1 cellular context compared by ENCODE assay signal in the genomic region with DNA sequence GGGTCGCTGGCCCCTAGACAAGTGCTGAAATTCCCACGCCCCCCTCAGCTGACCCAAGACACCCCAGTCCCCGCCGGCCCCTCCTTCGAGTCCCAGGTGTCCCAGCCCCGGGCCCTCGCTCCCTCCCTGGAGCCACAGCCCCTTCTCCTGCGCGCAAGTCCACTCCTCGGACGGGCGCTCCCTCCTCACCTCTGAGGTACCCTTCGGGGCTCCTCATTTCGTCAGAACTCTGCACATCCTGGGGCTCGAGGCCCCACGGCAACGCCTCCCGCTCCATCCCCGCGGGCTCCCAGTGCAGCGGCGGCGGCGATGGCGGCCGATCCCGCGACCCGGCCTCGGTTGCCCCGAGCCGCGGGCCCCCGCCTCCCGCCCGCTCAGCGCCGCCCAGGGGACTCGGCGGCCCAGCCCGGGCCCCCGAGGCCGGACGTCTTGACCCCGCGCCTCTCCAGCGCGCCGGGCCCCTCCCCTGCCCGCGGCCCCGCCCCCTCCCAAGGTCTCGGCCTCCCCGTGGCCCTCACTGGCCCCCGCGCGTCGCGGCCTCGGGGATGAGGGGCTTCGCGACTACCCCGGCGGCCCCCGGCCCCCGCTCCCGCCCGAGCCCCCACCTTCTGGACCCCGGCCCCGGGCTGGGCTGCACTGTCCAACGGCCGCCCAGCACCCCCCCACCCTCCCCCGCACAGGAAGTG.
A peak's percentile ranks its signal among the peaks of the same experiment; 100 is the strongest.
TF ChIP-seq lines count a peak whose summit lies in the region.

A gene (minus strand): TSS at position 430 of the 686 bp plus-strand sequence. CDS start 153 bp downstream, at position 277.

TF ChIP-seq in K562, 482 proteins besides CTCF, POLR2A, EP300 and RAD21 (continued from another document and continues in another):
- TF ChIP-seq, protein P1, sequence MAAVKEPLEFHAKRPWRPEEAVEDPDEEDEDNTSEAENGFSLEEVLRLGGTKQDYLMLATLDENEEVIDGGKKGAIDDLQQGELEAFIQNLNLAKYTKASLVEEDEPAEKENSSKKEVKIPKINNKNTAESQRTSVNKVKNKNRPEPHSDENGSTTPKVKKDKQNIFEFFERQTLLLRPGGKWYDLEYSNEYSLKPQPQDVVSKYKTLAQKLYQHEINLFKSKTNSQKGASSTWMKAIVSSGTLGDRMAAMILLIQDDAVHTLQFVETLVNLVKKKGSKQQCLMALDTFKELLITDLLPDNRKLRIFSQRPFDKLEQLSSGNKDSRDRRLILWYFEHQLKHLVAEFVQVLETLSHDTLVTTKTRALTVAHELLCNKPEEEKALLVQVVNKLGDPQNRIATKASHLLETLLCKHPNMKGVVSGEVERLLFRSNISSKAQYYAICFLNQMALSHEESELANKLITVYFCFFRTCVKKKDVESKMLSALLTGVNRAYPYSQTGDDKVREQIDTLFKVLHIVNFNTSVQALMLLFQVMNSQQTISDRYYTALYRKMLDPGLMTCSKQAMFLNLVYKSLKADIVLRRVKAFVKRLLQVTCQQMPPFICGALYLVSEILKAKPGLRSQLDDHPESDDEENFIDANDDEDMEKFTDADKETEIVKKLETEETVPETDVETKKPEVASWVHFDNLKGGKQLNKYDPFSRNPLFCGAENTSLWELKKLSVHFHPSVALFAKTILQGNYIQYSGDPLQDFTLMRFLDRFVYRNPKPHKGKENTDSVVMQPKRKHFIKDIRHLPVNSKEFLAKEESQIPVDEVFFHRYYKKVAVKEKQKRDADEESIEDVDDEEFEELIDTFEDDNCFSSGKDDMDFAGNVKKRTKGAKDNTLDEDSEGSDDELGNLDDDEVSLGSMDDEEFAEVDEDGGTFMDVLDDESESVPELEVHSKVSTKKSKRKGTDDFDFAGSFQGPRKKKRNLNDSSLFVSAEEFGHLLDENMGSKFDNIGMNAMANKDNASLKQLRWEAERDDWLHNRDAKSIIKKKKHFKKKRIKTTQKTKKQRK (IDR thresholded peaks at IDR 0.05; ENCODE audit: borderline replicate concordance, low read depth, low read length): no peak
- TF ChIP-seq ZNF436 (CRISPR knock-in tag; IDR thresholded peaks at IDR 0.05) (no peak), DDX20 (tag; IDR thresholded peaks at IDR 0.05; ENCODE audit: low read depth) (no peak), TEAD1 (CRISPR knock-in tag; IDR thresholded peaks at IDR 0.05) (no peak), ZFP36 (IDR thresholded peaks at IDR 0.05; ENCODE audit: low read depth, low read length, partially characterized antibody) (peak; percentile 37), POU5F1 (IDR thresholded peaks at IDR 0.05; ENCODE audit: borderline replicate concordance, low read depth, low read length, partially characterized antibody) (no peak), ZBTB17 (CRISPR knock-in tag; IDR thresholded peaks at IDR 0.05) (0 out of 2 replicates have a peak, but pooled peaks have one; percentile 16), RBFOX2 (IDR thresholded peaks at IDR 0.05; ENCODE audit: low read depth, low read length) (no peak), ADNP (tag; IDR thresholded peaks at IDR 0.05) (no peak), ZSCAN32 (CRISPR knock-in tag; IDR thresholded peaks at IDR 0.05) (no peak), FOXP1 (CRISPR knock-in tag; IDR thresholded peaks at IDR 0.05) (peak; percentile 29; the same call in 1 of the 2 replicates), ZNF23 (CRISPR knock-in tag; IDR thresholded peaks at IDR 0.05) (no peak), EGR1 (conservative IDR thresholded peaks at IDR 0.05) (no peak), ETV6 (IDR thresholded peaks at IDR 0.05; ENCODE audit: borderline replicate concordance in 1 of 2, low read depth in 2 of 2, low read length in 1 of 2) (no peak), ETV6 (CRISPR knock-in tag; IDR thresholded peaks at IDR 0.05; ENCODE audit: borderline replicate concordance) (no peak), GABPA (tag; conservative IDR thresholded peaks at IDR 0.05; ENCODE audit: low read depth) (no peak), TEAD2 (tag; IDR thresholded peaks at IDR 0.05) (no peak), ZNF408 (CRISPR knock-in tag; IDR thresholded peaks at IDR 0.05; ENCODE audit: low read depth) (no peak), KDM2B (CRISPR knock-in tag; IDR thresholded peaks at IDR 0.05) (no peak), ZBTB7A (IDR thresholded peaks at IDR 0.05; ENCODE audit: borderline replicate concordance, control insufficient read depth, low read depth, low read length) (peak; percentile 67; the same call in 1 of the 2 replicates), ZBTB8A (IDR thresholded peaks at IDR 0.05; ENCODE audit: partially characterized antibody) (no peak), XRCC4 (IDR thresholded peaks at IDR 0.05; ENCODE audit: extremely low read depth, insufficient read depth, insufficient read length) (no peak), ESRRB (CRISPR knock-in tag; IDR thresholded peaks at IDR 0.05; ENCODE audit: borderline replicate concordance) (no peak), ARHGAP35 (IDR thresholded peaks at IDR 0.05; ENCODE audit: partially characterized antibody) (no peak)
- TF ChIP-seq, protein P2, sequence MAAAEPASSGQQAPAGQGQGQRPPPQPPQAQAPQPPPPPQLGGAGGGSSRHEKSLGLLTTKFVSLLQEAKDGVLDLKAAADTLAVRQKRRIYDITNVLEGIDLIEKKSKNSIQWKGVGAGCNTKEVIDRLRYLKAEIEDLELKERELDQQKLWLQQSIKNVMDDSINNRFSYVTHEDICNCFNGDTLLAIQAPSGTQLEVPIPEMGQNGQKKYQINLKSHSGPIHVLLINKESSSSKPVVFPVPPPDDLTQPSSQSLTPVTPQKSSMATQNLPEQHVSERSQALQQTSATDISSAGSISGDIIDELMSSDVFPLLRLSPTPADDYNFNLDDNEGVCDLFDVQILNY (CRISPR knock-in tag; IDR thresholded peaks at IDR 0.05): no peak
- TF ChIP-seq, protein P3, sequence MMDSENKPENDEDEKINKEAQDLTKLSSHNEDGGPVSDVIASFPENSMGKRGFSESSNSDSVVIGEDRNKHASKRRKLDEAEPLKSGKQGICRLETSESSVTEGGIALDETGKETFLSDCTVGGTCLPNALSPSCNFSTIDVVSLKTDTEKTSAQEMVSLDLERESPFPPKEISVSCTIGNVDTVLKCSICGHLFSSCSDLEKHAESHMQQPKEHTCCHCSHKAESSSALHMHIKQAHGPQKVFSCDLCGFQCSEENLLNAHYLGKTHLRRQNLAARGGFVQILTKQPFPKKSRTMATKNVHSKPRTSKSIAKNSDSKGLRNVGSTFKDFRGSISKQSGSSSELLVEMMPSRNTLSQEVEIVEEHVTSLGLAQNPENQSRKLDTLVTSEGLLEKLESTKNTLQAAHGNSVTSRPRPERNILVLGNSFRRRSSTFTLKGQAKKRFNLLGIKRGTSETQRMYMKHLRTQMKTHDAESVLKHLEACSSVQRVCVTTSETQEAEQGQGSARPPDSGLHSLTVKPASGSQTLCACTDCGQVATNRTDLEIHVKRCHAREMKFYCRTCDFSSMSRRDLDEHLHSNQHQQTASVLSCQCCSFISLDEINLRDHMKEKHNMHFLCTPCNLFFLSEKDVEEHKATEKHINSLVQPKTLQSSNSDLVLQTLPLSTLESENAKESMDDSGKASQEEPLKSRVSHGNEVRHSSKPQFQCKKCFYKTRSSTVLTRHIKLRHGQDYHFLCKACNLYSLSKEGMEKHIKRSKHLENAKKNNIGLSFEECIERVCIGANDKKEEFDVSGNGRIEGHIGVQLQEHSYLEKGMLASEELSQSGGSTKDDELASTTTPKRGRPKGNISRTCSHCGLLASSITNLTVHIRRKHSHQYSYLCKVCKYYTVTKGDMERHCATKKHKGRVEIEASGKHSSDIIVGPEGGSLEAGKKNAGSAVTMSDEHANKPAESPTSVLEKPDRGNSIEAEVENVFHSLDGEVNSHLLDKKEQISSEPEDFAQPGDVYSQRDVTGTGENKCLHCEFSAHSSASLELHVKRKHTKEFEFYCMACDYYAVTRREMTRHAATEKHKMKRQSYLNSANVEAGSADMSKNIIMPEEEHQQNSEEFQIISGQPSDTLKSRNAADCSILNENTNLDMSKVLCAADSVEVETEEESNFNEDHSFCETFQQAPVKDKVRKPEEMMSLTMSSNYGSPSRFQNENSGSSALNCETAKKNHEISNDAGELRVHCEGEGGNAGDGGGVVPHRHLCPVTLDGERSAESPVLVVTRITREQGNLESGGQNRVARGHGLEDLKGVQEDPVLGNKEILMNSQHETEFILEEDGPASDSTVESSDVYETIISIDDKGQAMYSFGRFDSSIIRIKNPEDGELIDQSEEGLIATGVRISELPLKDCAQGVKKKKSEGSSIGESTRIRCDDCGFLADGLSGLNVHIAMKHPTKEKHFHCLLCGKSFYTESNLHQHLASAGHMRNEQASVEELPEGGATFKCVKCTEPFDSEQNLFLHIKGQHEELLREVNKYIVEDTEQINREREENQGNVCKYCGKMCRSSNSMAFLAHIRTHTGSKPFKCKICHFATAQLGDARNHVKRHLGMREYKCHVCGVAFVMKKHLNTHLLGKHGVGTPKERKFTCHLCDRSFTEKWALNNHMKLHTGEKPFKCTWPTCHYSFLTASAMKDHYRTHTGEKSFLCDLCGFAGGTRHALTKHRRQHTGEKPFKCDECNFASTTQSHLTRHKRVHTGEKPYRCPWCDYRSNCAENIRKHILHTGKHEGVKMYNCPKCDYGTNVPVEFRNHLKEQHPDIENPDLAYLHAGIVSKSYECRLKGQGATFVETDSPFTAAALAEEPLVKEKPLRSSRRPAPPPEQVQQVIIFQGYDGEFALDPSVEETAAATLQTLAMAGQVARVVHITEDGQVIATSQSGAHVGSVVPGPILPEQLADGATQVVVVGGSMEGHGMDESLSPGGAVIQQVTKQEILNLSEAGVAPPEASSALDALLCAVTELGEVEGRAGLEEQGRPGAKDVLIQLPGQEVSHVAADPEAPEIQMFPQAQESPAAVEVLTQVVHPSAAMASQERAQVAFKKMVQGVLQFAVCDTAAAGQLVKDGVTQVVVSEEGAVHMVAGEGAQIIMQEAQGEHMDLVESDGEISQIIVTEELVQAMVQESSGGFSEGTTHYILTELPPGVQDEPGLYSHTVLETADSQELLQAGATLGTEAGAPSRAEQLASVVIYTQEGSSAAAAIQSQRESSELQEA (IDR thresholded peaks at IDR 0.05; ENCODE audit: low read depth): no peak
- TF ChIP-seq, protein P4, sequence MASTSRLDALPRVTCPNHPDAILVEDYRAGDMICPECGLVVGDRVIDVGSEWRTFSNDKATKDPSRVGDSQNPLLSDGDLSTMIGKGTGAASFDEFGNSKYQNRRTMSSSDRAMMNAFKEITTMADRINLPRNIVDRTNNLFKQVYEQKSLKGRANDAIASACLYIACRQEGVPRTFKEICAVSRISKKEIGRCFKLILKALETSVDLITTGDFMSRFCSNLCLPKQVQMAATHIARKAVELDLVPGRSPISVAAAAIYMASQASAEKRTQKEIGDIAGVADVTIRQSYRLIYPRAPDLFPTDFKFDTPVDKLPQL (IDR thresholded peaks at IDR 0.05; ENCODE audit: extremely low read depth, insufficient read length): no peak
- TF ChIP-seq, protein P5, sequence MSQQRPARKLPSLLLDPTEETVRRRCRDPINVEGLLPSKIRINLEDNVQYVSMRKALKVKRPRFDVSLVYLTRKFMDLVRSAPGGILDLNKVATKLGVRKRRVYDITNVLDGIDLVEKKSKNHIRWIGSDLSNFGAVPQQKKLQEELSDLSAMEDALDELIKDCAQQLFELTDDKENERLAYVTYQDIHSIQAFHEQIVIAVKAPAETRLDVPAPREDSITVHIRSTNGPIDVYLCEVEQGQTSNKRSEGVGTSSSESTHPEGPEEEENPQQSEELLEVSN (IDR thresholded peaks at IDR 0.05; ENCODE audit: borderline replicate concordance in 1 of 2, extremely low read depth in 1 of 2, insufficient read depth in 1 of 2, insufficient read length in 1 of 2, low read depth in 1 of 2, low read length in 1 of 2, poor library complexity in 1 of 2, severe bottlenecking in 1 of 2): no peak
- TF ChIP-seq, protein P6, sequence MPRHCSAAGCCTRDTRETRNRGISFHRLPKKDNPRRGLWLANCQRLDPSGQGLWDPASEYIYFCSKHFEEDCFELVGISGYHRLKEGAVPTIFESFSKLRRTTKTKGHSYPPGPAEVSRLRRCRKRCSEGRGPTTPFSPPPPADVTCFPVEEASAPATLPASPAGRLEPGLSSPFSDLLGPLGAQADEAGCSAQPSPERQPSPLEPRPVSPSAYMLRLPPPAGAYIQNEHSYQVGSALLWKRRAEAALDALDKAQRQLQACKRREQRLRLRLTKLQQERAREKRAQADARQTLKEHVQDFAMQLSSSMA (CRISPR knock-in tag; IDR thresholded peaks at IDR 0.05): no peak
- TF ChIP-seq, protein P7, sequence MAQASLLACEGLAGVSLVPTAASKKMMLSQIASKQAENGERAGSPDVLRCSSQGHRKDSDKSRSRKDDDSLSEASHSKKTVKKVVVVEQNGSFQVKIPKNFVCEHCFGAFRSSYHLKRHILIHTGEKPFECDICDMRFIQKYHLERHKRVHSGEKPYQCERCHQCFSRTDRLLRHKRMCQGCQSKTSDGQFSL (CRISPR knock-in tag; IDR thresholded peaks at IDR 0.05): no peak
- TF ChIP-seq, protein P7 (tag; IDR thresholded peaks at IDR 0.05): no peak
- TF ChIP-seq, protein P8, sequence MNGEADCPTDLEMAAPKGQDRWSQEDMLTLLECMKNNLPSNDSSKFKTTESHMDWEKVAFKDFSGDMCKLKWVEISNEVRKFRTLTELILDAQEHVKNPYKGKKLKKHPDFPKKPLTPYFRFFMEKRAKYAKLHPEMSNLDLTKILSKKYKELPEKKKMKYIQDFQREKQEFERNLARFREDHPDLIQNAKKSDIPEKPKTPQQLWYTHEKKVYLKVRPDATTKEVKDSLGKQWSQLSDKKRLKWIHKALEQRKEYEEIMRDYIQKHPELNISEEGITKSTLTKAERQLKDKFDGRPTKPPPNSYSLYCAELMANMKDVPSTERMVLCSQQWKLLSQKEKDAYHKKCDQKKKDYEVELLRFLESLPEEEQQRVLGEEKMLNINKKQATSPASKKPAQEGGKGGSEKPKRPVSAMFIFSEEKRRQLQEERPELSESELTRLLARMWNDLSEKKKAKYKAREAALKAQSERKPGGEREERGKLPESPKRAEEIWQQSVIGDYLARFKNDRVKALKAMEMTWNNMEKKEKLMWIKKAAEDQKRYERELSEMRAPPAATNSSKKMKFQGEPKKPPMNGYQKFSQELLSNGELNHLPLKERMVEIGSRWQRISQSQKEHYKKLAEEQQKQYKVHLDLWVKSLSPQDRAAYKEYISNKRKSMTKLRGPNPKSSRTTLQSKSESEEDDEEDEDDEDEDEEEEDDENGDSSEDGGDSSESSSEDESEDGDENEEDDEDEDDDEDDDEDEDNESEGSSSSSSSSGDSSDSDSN (IDR thresholded peaks at IDR 0.05; ENCODE audit: borderline replicate concordance in 1 of 2, low read depth in 2 of 2, low read length in 2 of 2): no peak
- TF ChIP-seq, protein P9, sequence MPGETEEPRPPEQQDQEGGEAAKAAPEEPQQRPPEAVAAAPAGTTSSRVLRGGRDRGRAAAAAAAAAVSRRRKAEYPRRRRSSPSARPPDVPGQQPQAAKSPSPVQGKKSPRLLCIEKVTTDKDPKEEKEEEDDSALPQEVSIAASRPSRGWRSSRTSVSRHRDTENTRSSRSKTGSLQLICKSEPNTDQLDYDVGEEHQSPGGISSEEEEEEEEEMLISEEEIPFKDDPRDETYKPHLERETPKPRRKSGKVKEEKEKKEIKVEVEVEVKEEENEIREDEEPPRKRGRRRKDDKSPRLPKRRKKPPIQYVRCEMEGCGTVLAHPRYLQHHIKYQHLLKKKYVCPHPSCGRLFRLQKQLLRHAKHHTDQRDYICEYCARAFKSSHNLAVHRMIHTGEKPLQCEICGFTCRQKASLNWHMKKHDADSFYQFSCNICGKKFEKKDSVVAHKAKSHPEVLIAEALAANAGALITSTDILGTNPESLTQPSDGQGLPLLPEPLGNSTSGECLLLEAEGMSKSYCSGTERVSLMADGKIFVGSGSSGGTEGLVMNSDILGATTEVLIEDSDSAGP (CRISPR knock-in tag; IDR thresholded peaks at IDR 0.05): no peak
